ENCODE assay signal across 9 cellular contexts in the genomic region with DNA sequence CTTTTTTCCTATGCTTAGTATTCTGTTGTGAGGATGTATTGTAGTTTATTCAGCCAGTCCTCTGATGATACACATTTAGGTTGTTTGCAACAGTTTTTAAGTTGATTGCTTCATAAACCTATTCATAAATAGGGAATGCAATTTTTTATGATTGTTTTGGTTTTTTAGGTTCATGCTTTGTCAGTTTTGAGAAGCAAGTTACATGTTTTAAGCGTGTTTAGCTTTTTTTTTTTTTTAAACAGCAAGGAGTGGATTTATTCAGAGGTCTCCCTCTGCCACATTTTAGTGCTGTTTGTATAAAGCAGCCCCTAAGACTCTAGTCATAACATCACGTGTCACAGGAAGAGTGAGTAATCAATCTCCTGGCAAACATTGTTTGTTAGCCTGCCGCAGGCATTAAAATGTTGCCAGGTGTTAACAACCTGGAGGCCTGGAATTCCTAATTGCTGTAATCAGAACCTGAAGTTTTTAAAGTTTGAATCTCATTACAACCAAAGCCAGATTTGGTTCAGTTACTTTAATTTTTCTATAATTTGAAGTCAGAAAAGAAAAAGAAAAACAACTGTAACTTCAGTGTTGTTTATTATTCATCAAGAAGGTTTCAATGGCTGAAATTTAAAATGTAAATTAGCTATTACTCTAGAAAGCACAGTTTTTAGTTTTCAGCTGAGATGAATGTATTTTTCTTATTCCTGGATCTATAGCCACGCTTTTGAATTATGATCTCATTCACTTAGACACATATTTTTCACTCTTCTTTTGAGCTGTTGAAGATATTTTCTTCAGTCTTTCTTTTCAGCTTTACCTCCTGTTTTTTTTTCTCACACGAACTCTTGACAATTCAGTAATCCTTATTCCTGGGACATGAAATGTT. TPM values are rescaled to one million over a fixed set of nuclear protein-coding genes. Genes with fewer than 3 reads are reported as not detected.
DNase-seq lines count a peak whose midpoint lies in the region; ATAC-seq, FAIRE-seq and TF ChIP-seq lines count a peak whose summit lies in the region.
"Had no signal": no experiment of that assay in that cellular context is flagged by ENCODE, and none has a peak within 500 bp of the region (broad histone marks: within the 10 kb centered on the region; RNA-seq: fewer than 3 reads in every experiment).

No MANE protein-coding gene starts in this region.

- CTCF ChIA-PET in RWPE1 (lab: Yijun Ruan, JAX) (interaction anchor here (0.7 to 4.1 kb wide), 3 partner anchors 53 to 270 kb away, joined by 4 to 171 read pairs (median 7); no protein-coding TSS in a partner anchor), endothelial cell of umbilical vein (lab: Charles Lee) (interaction anchor here (1.0 to 5.2 kb wide), 8 partner anchors 9 to 270 kb away, joined by 3 to 411 read pairs (median 26); partner anchors contain the start of genes KCNS1 and WFDC5)

- POLR2A ChIA-PET in RWPE1 (lab: Yijun Ruan, JAX; ENCODE audit: low non-redundant PET) (no interaction called here), endothelial cell of umbilical vein (lab: Charles Lee) (no interaction called here)

- H3K4me3 ChIP-seq in endothelial cell of umbilical vein (replicated peaks in 1 of 3; ENCODE audit: insufficient read depth in 1 of 3, low read depth in 1 of 3, low read length in 3 of 3) (no peak overlapping the region), small intestine (ENCODE audit: low read depth in 1 of 2, low read length in 2 of 2) (no peak overlapping the region), stomach (no peak overlapping the region)

- peaks cover 25% of the 10 kb centered on the region for H3K4me1 ChIP-seq in endothelial cell of umbilical vein (ENCODE audit: control insufficient read depth, extremely low read depth, insufficient read depth, low read length)
- H3K4me1 ChIP-seq in small intestine (ENCODE audit: control insufficient read depth in 2 of 2, insufficient read depth in 1 of 2, low read depth in 1 of 2, low read length in 1 of 2) = peaks cover 0 to 2% of the 10 kb centered on the region in 2 donors
- H3K4me1 ChIP-seq in stomach = peaks cover 7 to 56% (median 24%) of the 10 kb centered on the region in 4 donors

- H3K9me3 ChIP-seq in endothelial cell of umbilical vein (replicated peaks; ENCODE audit: control insufficient read depth, insufficient read depth, low read length) (no peaks in the 10 kb centered on the region), small intestine (ENCODE audit: control insufficient read depth, low read depth) (no peaks in the 10 kb centered on the region), stomach (no peaks in the 10 kb centered on the region)

- H3K79me2 ChIP-seq in endothelial cell of umbilical vein (ENCODE audit: control insufficient read depth, insufficient read depth, low read length) = peaks cover 1% of the 10 kb centered on the region
- H3K79me2 ChIP-seq: parathyroid adenoma had no signal

- peak overlapping the region; percentile 76 for H3K4me2 ChIP-seq in endothelial cell of umbilical vein (ENCODE audit: insufficient read depth, low read length)

- H3K4me1 Mint-ChIP-seq in T-helper 2 cell treated with Interferon-gamma antibody and Interleukin-4, amounts not matched to agents 5 μg/mL and 100 μg/mL, for 36 hours (ENCODE audit: low read depth) = peaks cover 28% of the 10 kb centered on the region

- H3K27me3 ChIP-seq in endothelial cell of umbilical vein (ENCODE audit: control insufficient read depth in 2 of 2, insufficient read depth in 2 of 2, low read length in 2 of 2) = no peaks in the 10 kb centered on the region
- H3K27me3 ChIP-seq in small intestine (ENCODE audit: control insufficient read depth in 2 of 2, insufficient read depth in 2 of 2, low read length in 2 of 2) = no peaks in the 10 kb centered on the region
- no peaks in the 10 kb centered on the region for H3K27me3 ChIP-seq in stomach

- TF ChIP-seq CTCF in RWPE1 (conservative IDR thresholded peaks at IDR 0.05; ENCODE audit: low read depth) (no peak), endothelial cell of umbilical vein (IDR thresholded peaks at IDR 0.05; ENCODE audit: extremely low read depth in 1 of 2, insufficient read depth in 1 of 2, low read depth in 1 of 2, low read length in 2 of 2) (no peak), stomach (IDR thresholded peaks at IDR 0.05) (no peak)

- H3K9me1 ChIP-seq in endothelial cell of umbilical vein (replicated peaks; ENCODE audit: control insufficient read depth, extremely low read depth, insufficient read depth, low read length) = no peaks in the 10 kb centered on the region

- FAIRE-seq in endothelial cell of umbilical vein (lab: Jason Lieb, UNC) (peak; percentile 76), small intestine (lab: Jason Lieb, UNC) (no peak)

- H4K20me1 ChIP-seq in endothelial cell of umbilical vein (replicated peaks; ENCODE audit: control insufficient read depth, extremely low read depth, insufficient read depth, low read length) = no peaks in the 10 kb centered on the region

- no peak overlapping the region for H3K4me3 Mint-ChIP-seq in T-helper 2 cell treated with Interferon-gamma antibody and Interleukin-4, amounts not matched to agents 5 μg/mL and 100 μg/mL, for 36 hours

- dilution Hi-C loops in endothelial cell of umbilical vein (cut with MboI; ENCODE audit: extremely low pct_ligation_motif_present, low sequenced_read_pairs) = no loop called here

- H3K36me3 ChIP-seq in endothelial cell of umbilical vein (ENCODE audit: control insufficient read depth in 2 of 2, extremely low read depth in 1 of 2, insufficient read depth in 2 of 2, low read length in 2 of 2) = no peaks in the 10 kb centered on the region
- H3K36me3 ChIP-seq in small intestine (ENCODE audit: control insufficient read depth in 2 of 2, insufficient read depth in 2 of 2, low read length in 2 of 2) = peaks cover 0 to 2% of the 10 kb centered on the region in 2 donors
- H3K36me3 ChIP-seq in stomach = peaks cover 0 to 3% (median 0%) of the 10 kb centered on the region in 4 donors

- no peaks in the 10 kb centered on the region for H3K27me3 Mint-ChIP-seq in T-helper 2 cell treated with Interferon-gamma antibody and Interleukin-4, amounts not matched to agents 5 μg/mL and 100 μg/mL, for 36 hours (ENCODE audit: low read depth)

- H2AFZ ChIP-seq in endothelial cell of umbilical vein (ENCODE audit: low read depth, low read length) = no peak overlapping the region
- H2AFZ ChIP-seq: parathyroid adenoma had no signal

- TSS peak; percentile 67 for BruUV-seq in endothelial cell of umbilical vein (replicated peaks; lab: Mats Ljungman, UMichigan)

- intact Hi-C loops in endothelial cell of umbilical vein (cut with micrococcal nuclease) (loop anchor here (1.0 to 2.0 kb wide), 2 partner anchors 48 to 75 kb away; partner anchors contain the start of gene STK4), stomach (cut with DNase I; ENCODE audit: low total_unique reads) (no loop called here)

- peak overlapping the region; percentile 4 for H3K27ac Mint-ChIP-seq in T-helper 2 cell treated with Interferon-gamma antibody and Interleukin-4, amounts not matched to agents 5 μg/mL and 100 μg/mL, for 36 hours

- peaks cover 41% of the 10 kb centered on the region for H3K36me3 Mint-ChIP-seq in T-helper 2 cell treated with Interferon-gamma antibody and Interleukin-4, amounts not matched to agents 5 μg/mL and 100 μg/mL, for 36 hours (ENCODE audit: low read depth)

- H3K9ac ChIP-seq in endothelial cell of umbilical vein (replicated peaks; ENCODE audit: extremely low read depth, insufficient read depth, low read length) = peak overlapping the region; percentile 69
- H3K9ac ChIP-seq: parathyroid adenoma had no signal

- H3K27ac ChIP-seq in RWPE1 (no peak overlapping the region), endothelial cell of umbilical vein (ENCODE audit: insufficient read depth, low read depth, low read length) (peak overlapping the region; percentile 61), small intestine (ENCODE audit: low read depth in 1 of 2, low read length in 1 of 2) (no peak overlapping the region), stomach (no peak overlapping the region)
- H3K27ac ChIP-seq: parathyroid adenoma had no signal

- TF ChIP-seq EP300 in stomach (IDR thresholded peaks at IDR 0.05) = no peak

- DNase-seq in T-helper 2 cell treated with Interferon-gamma antibody and Interleukin-4, amounts not matched to agents 5 μg/mL and 100 μg/mL, for 36 hours (ENCODE audit: low spot score) = no peak
- no peak for DNase-seq in T-helper 2 cell
- peak; percentile 96 for DNase-seq in RWPE1 (ENCODE audit: low spot score)
- peak; percentile 91 for DNase-seq in endothelial cell of umbilical vein (ENCODE audit: low read depth, low spot score)
- DNase-seq in small intestine = peak; percentile 28
- no peak for DNase-seq in stomach

- 29 to 56% (median 33%) methylated on average over 5 of the region's 5 CpGs for WGBS in small intestine, 3 donors
- WGBS in stomach, 5 donors = 46 to 53% (median 48%) methylated on average over 5 of the region's 5 CpGs

- no peak for TF ChIP-seq POLR2A in endothelial cell of umbilical vein (IDR thresholded peaks at IDR 0.05; ENCODE audit: low read depth, low read length)
- no peak for TF ChIP-seq POLR2A in stomach (IDR thresholded peaks at IDR 0.05)

- ATAC-seq in HG03442 (IDR thresholded peaks at IDR 0.05; ENCODE audit: unreplicated experiment) (no peak), GM21381 (IDR thresholded peaks at IDR 0.05; ENCODE audit: unreplicated experiment) (no peak)

- no peaks in the 10 kb centered on the region for H3K9me3 Mint-ChIP-seq in T-helper 2 cell treated with Interferon-gamma antibody and Interleukin-4, amounts not matched to agents 5 μg/mL and 100 μg/mL, for 36 hours

TF ChIP-seq in endothelial cell of umbilical vein, 7 proteins besides CTCF, POLR2A, EP300 and RAD21 (continues in another document):
- TF ChIP-seq MYC (IDR thresholded peaks at IDR 0.05; ENCODE audit: low read depth, low read length) = no peak
- no peak for TF ChIP-seq GATA2 (IDR thresholded peaks at IDR 0.05; ENCODE audit: insufficient read depth, insufficient read length, low read depth, low read length)
- peak; percentile 21 for TF ChIP-seq POLR2AphosphoS5 (IDR thresholded peaks at IDR 0.05; ENCODE audit: insufficient read depth, low read depth, low read length)
- no peak for TF ChIP-seq EZH2 (IDR thresholded peaks at IDR 0.05; ENCODE audit: borderline replicate concordance, low read depth, low read length, severe bottlenecking)

RNA-seq across cellular contexts. Expression of gene KCNS1, which starts 59.2 kb away (rescaled TPM):
- total RNA-seq in endothelial cell of umbilical vein (0.23 and 0.29 TPM in 2 replicates), stomach (not detected)
- polyA plus RNA-seq in endothelial cell of umbilical vein (0.14 and 0.29 TPM in 2 replicates), small intestine (1 to 10 TPM in 1 of 3 donors, not detected in 2; 1.0 TPM), stomach (under 1 TPM in 1 of 3 donors, not detected in 2; 0.30 TPM)
- polyA plus RNA-seq in endothelial cell of umbilical vein (2011; cell fraction: cytosol; rRNA removed) = 0.13 and 0.18 TPM in 2 replicates
- polyA plus RNA-seq in endothelial cell of umbilical vein (2011; cell fraction: nucleus; rRNA removed) = 0.06 and 0.08 TPM in 2 replicates
- 0.24 and 0.29 TPM in 2 replicates for polyA plus RNA-seq in endothelial cell of umbilical vein (2012)
- polyA minus RNA-seq in endothelial cell of umbilical vein = 0.49 and 0.63 TPM in 2 replicates
- polyA minus RNA-seq in endothelial cell of umbilical vein (2011; cell fraction: cytosol; rRNA and poly(A)+ RNA removed) = not detected
- polyA minus RNA-seq in endothelial cell of umbilical vein (2011; cell fraction: nucleus; rRNA and poly(A)+ RNA removed) = 0.24 TPM in 1 of 2 replicates, not detected in the other

Comparison
In these comparisons a context has a peak if more than half of its experiments do, and no peak if none do; other contexts are left out.
1. DNase-seq: peak in RWPE1 (single experiment), endothelial cell of umbilical vein (single experiment) and small intestine (single experiment); none in T-helper 2 cell treated with Interferon-gamma antibody and Interleukin-4, amounts not matched to agents 5 μg/mL and 100 μg/mL, for 36 hours (single experiment), T-helper 2 cell (0 of 5) and stomach (single experiment).